ENCODE assay signal across 13 cellular contexts in genomic region chr2:70367722-70368323, GRCh38.
DNase-seq lines count a peak whose midpoint lies in the region; ATAC-seq, FAIRE-seq and TF ChIP-seq lines count a peak whose summit lies in the region.
"Had no signal": no experiment of that assay in that cellular context is flagged by ENCODE, and none has a peak within 500 bp of the region (broad histone marks: within the 10 kb centered on the region; RNA-seq: fewer than 3 reads in every experiment).

No MANE protein-coding gene starts in this region.

- TF ChIP-seq CTCF in AG10803 (conservative IDR thresholded peaks at IDR 0.05; ENCODE audit: low read length) (no peak), HEK293 (tag by site-specific recombination; IDR thresholded peaks at IDR 0.05) (no peak), keratinocyte (optimal IDR thresholded peaks at IDR 0.05 in 1 of 3, IDR thresholded peaks at IDR 0.05 in 1 of 3, conservative IDR thresholded peaks at IDR 0.05 in 1 of 3; ENCODE audit: extremely low read depth in 1 of 3, insufficient read depth in 2 of 3, low read length in 3 of 3) (no peak)

- H3K4me3 ChIP-seq in AG10803 (ENCODE audit: low read length) = no peak overlapping the region
- H3K4me3 ChIP-seq in HEK293 (ENCODE audit: low read depth, low read length) = no peak overlapping the region
- no peak overlapping the region for H3K4me3 ChIP-seq in keratinocyte (ENCODE audit: control insufficient read depth in 2 of 3, extremely low read depth in 1 of 3, insufficient read depth in 2 of 3, low read depth in 1 of 3, low read length in 3 of 3)
- H3K4me3 ChIP-seq: BLaER1, stomach had no signal

- no peak for ATAC-seq in GM21367 (IDR thresholded peaks at IDR 0.05; ENCODE audit: unreplicated experiment)

- CTCF ChIA-PET in HEK293 (lab: Yijun Ruan, JAX) = interaction anchor here (0.7 kb wide), 1 partner anchor 17 kb away, joined by 3 read pairs; no protein-coding TSS in a partner anchor

- POLR2A ChIA-PET in HEK293 (lab: Yijun Ruan, JAX) = no interaction called here

- no peaks in the 10 kb centered on the region for H3K36me3 ChIP-seq in HEK293 (ENCODE audit: control insufficient read depth in 2 of 2, insufficient read depth in 1 of 2, low read length in 2 of 2)
- no peaks in the 10 kb centered on the region for H3K36me3 ChIP-seq in keratinocyte (ENCODE audit: control insufficient read depth in 2 of 2, extremely low read depth in 1 of 2, insufficient read depth in 2 of 2, low read length in 2 of 2)
- H3K36me3 ChIP-seq: BLaER1, stomach had no signal

- H3K27me3 ChIP-seq in keratinocyte (ENCODE audit: control insufficient read depth, extremely low read depth, insufficient read depth, low read length) = no peaks in the 10 kb centered on the region
- H3K27me3 ChIP-seq: BLaER1 had no signal

- DNase-seq in AG10803 (ENCODE audit: low read depth) (peak; percentile 41), astrocyte of the hippocampus (ENCODE audit: low read depth, low spot score) (peak; percentile 11), keratinocyte (ENCODE audit: low read depth, low spot score) (no peak), NCI-H1092 (lab: John Stamatoyannopoulos, UW) (no peak), anterior cingulate cortex (lab: John Stamatoyannopoulos, UW) (no peak), mucosa of gallbladder (ENCODE audit: low spot score) (no peak)
- DNase-seq: activated CD4-positive, CD25-positive, alpha-beta regulatory T cell; activated T-cell treated with anti-CD3 and anti-CD28 coated beads for 4 hours; NCI-H1417 treated with DMSO at 0.1 percent for 48 hours; stomach had no signal

- H3K27ac ChIP-seq in HEK293 (ENCODE audit: extremely low read depth, low read depth, low read length) = no peak overlapping the region
- peak overlapping the region; percentile 70 for H3K27ac ChIP-seq in keratinocyte (ENCODE audit: control insufficient read depth, insufficient read depth, low read length)
- H3K27ac ChIP-seq: BLaER1, stomach had no signal

- H3K9me3 ChIP-seq in HEK293 (ENCODE audit: control insufficient read depth, insufficient read depth, low read depth, low read length) (no peaks in the 10 kb centered on the region), keratinocyte (ENCODE audit: control insufficient read depth, low read depth, low read length) (peaks cover 2% of the 10 kb centered on the region)

- dilution Hi-C loops in keratinocyte (cut with MboI; ENCODE audit: extremely low pct_ligation_motif_present, low sequenced_read_pairs) = no loop called here

- peak overlapping the region; percentile 33 for H3K4me2 ChIP-seq in keratinocyte (ENCODE audit: control insufficient read depth, extremely low read depth, insufficient read depth, low read depth, low read length)
- H3K4me2 ChIP-seq: BLaER1 had no signal

- no peaks in the 10 kb centered on the region for H4K20me1 ChIP-seq in keratinocyte (ENCODE audit: control insufficient read depth, extremely low read depth, insufficient read depth, low read length)
- H4K20me1 ChIP-seq: BLaER1 had no signal

- no peaks in the 10 kb centered on the region for H3K9me1 ChIP-seq in keratinocyte (ENCODE audit: control insufficient read depth, extremely low read depth, insufficient read depth, low read length)

- peak; percentile 62 for FAIRE-seq in keratinocyte (lab: Jason Lieb, UNC)

- peak overlapping the region; percentile 39 for H3K9ac ChIP-seq in keratinocyte (ENCODE audit: control insufficient read depth, extremely low read depth, insufficient read depth, low read length)
- H3K9ac ChIP-seq: BLaER1 had no signal

- H3K4me1 ChIP-seq in HEK293 (ENCODE audit: control insufficient read depth, insufficient read depth, low read length) = 0 out of 2 replicates have a peak, but pooled peaks cover 3% of the 10 kb centered on the region
- H3K4me1 ChIP-seq in keratinocyte (ENCODE audit: control insufficient read depth, extremely low read depth, insufficient read depth, low read length) = peaks cover 35% of the 10 kb centered on the region
- H3K4me1 ChIP-seq: BLaER1, stomach had no signal

- no peak overlapping the region for H2AFZ ChIP-seq in keratinocyte (ENCODE audit: control insufficient read depth, low read length)

- no peaks in the 10 kb centered on the region for H3K79me2 ChIP-seq in keratinocyte (ENCODE audit: control insufficient read depth, insufficient read depth, low read length)

TF ChIP-seq in HEK293, 187 proteins besides CTCF, POLR2A, EP300 and RAD21:
- TF ChIP-seq SP3 (tag by site-specific recombination; IDR thresholded peaks at IDR 0.05) (0 out of 2 replicates have a peak, but pooled peaks have one; percentile 24), BCL11B (tag by site-specific recombination; IDR thresholded peaks at IDR 0.05; ENCODE audit: low read depth) (no peak), MYNN (tag by site-specific recombination; IDR thresholded peaks at IDR 0.05; ENCODE audit: borderline replicate concordance) (no peak), ZNF561 (tag by site-specific recombination; IDR thresholded peaks at IDR 0.05; ENCODE audit: borderline replicate concordance) (0 out of 2 replicates have a peak, but pooled peaks have one; percentile 40), ZNF600 (tag by site-specific recombination; IDR thresholded peaks at IDR 0.05) (peak; percentile 87), KLF16 (tag by site-specific recombination; IDR thresholded peaks at IDR 0.05) (peak; percentile 27; the same call in 1 of the 2 replicates), ZSCAN16 (tag by site-specific recombination; IDR thresholded peaks at IDR 0.05) (no peak), ZNF221 (tag by site-specific recombination; IDR thresholded peaks at IDR 0.05; ENCODE audit: borderline replicate concordance) (no peak), SCRT2 (tag by site-specific recombination; IDR thresholded peaks at IDR 0.05) (peak; percentile 27; the same call in 1 of the 2 replicates), ZNF660 (tag by site-specific recombination; IDR thresholded peaks at IDR 0.05) (no peak), GLIS1 (tag by site-specific recombination; IDR thresholded peaks at IDR 0.05) (peak; percentile 56), KLF9 (tag by site-specific recombination; IDR thresholded peaks at IDR 0.05; ENCODE audit: low read depth) (peak; percentile 59), ZNF473 (tag by site-specific recombination; IDR thresholded peaks at IDR 0.05) (no peak), ZNF2 (tag by site-specific recombination; IDR thresholded peaks at IDR 0.05) (0 out of 2 replicates have a peak, but pooled peaks have one; percentile 28), ZNF792 (tag by site-specific recombination; IDR thresholded peaks at IDR 0.05) (no peak), ZNF335 (tag by site-specific recombination; conservative IDR thresholded peaks at IDR 0.05) (0 out of 2 replicates have a peak, but pooled peaks have one; percentile 15), HOXC10 (CRISPR knock-in tag; IDR thresholded peaks at IDR 0.05) (no peak), ZNF19 (tag by site-specific recombination; IDR thresholded peaks at IDR 0.05; ENCODE audit: low read depth) (no peak)

Comparison
In these comparisons a context has a peak if more than half of its experiments do, and no peak if none do; other contexts are left out.
1. DNase-seq: peak in AG10803 (single experiment) and astrocyte of the hippocampus (single experiment); none in keratinocyte (single experiment), NCI-H1092 (single experiment), anterior cingulate cortex (0 of 58) and mucosa of gallbladder (single experiment).